Comparison of ENCODE assay signal across 9 cellular contexts in genomic region chr9:100427366-100428263, GRCh38. TPM values are rescaled to one million over a fixed set of nuclear protein-coding genes. Genes with fewer than 3 reads are reported as not detected.
DNase-seq lines count a peak whose midpoint lies in the region; ATAC-seq, FAIRE-seq and TF ChIP-seq lines count a peak whose summit lies in the region.
"Had no signal": no experiment of that assay in that cellular context is flagged by ENCODE, and none has a peak within 500 bp of the region (broad histone marks: within the 10 kb centered on the region; RNA-seq: fewer than 3 reads in every experiment).

No MANE protein-coding gene starts in this region.

- peaks cover 10% of the 10 kb centered on the region for H3K36me3 Mint-ChIP-seq in astrocyte (ENCODE audit: low read depth, unreplicated experiment)

- H3K4me3 Mint-ChIP-seq in astrocyte (ENCODE audit: unreplicated experiment), result peak overlapping the region; percentile 84

- H2AFZ ChIP-seq in astrocyte (ENCODE audit: low read depth, low read length), result no peak overlapping the region

- H3K4me3 ChIP-seq in BLaER1 (peak overlapping the region; percentile 88), astrocyte (ENCODE audit: insufficient read depth, low read depth, low read length) (peak overlapping the region; percentile 76), right cardiac atrium (ENCODE audit: low read length) (peak overlapping the region; percentile 100)

- TF ChIP-seq CTCF in astrocyte (IDR thresholded peaks at IDR 0.05; ENCODE audit: insufficient read depth, low read depth, low read length), result no peak

- no peaks in the 10 kb centered on the region for H3K27me3 Mint-ChIP-seq in astrocyte (ENCODE audit: low read depth, unreplicated experiment)

- intact Hi-C loops in right cardiac atrium (cut with DNase I) (no loop called here), posterior vena cava (cut with DNase I) (loop anchor here in 1 of 2 donors (5.0 kb wide), 1 partner anchor 75 kb away; the partner anchor contains the start of gene TEX10)

- peaks cover 41% of the 10 kb centered on the region for H3K4me1 Mint-ChIP-seq in astrocyte (ENCODE audit: low read depth, unreplicated experiment)

- peaks cover 25% of the 10 kb centered on the region for H3K4me1 ChIP-seq in BLaER1
- H3K4me1 ChIP-seq in astrocyte (ENCODE audit: insufficient read depth, low read length), result peaks cover 29% of the 10 kb centered on the region
- H3K4me1 ChIP-seq in right cardiac atrium (ENCODE audit: control insufficient read depth, insufficient read depth, low read length), result peaks cover 7% of the 10 kb centered on the region

- 5% methylated on average over 65 of the region's 65 CpGs for WGBS in right cardiac atrium

- peak overlapping the region; percentile 97 for H3K27ac Mint-ChIP-seq in astrocyte (ENCODE audit: unreplicated experiment)

- H3K9me3 Mint-ChIP-seq in astrocyte (ENCODE audit: unreplicated experiment), result no peaks in the 10 kb centered on the region

- H3K79me2 ChIP-seq in astrocyte (ENCODE audit: insufficient read depth, low read length), result peaks cover 47% of the 10 kb centered on the region

- H3K36me3 ChIP-seq in BLaER1 (0 out of 2 replicates have a peak, but pooled peaks cover 10% of the 10 kb centered on the region), astrocyte (ENCODE audit: insufficient read depth, low read length) (no peaks in the 10 kb centered on the region)

- H3K9ac ChIP-seq in BLaER1 (peak overlapping the region; percentile 90), astrocyte (ENCODE audit: low read length) (peak overlapping the region; percentile 94)

- no peak for FAIRE-seq in astrocyte (lab: Jason Lieb, UNC)
- FAIRE-seq: TTC549 had no signal

- peak overlapping the region; percentile 74 for H3K4me2 ChIP-seq in BLaER1
- H3K4me2 ChIP-seq in astrocyte (ENCODE audit: low read length), result peak overlapping the region; percentile 92

- H4K20me1 ChIP-seq in BLaER1, result peaks cover 15% of the 10 kb centered on the region; the same call in 1 of the 2 replicates
- peaks cover 11% of the 10 kb centered on the region for H4K20me1 ChIP-seq in astrocyte (ENCODE audit: insufficient read depth, low read length)

- ATAC-seq in GM19351 (IDR thresholded peaks at IDR 0.05; ENCODE audit: unreplicated experiment), result peak; percentile 49
- peak; percentile 67 for ATAC-seq in HG03432 (IDR thresholded peaks at IDR 0.05; ENCODE audit: unreplicated experiment)
- ATAC-seq in right cardiac atrium, result peak; percentile 55 to 62

- H3K27me3 ChIP-seq in BLaER1, result no peaks in the 10 kb centered on the region
- no peaks in the 10 kb centered on the region for H3K27me3 ChIP-seq in astrocyte (ENCODE audit: insufficient read depth, low read length)
- no peaks in the 10 kb centered on the region for H3K27me3 ChIP-seq in right cardiac atrium (ENCODE audit: control insufficient read depth, insufficient read depth)

- H3K9me3 ChIP-seq in BLaER1, result no peaks in the 10 kb centered on the region
- no peaks in the 10 kb centered on the region for H3K9me3 ChIP-seq in astrocyte (ENCODE audit: insufficient read depth, low read depth, low read length)
- no peaks in the 10 kb centered on the region for H3K9me3 ChIP-seq in right cardiac atrium (ENCODE audit: control insufficient read depth, low read length)

- DNase-seq in astrocyte (ENCODE audit: low read depth), result peak; percentile 75
- peak; percentile 55 to 75 (median 71) for DNase-seq in right cardiac atrium
- DNase-seq in posterior vena cava (ENCODE audit: low spot score), result peak; percentile 85
- no peak for DNase-seq in OCI-M2 (lab: John Stamatoyannopoulos, UW; ENCODE audit: unreplicated experiment)

- H3K27ac ChIP-seq in BLaER1, result peak overlapping the region; percentile 88
- peak overlapping the region; percentile 100 for H3K27ac ChIP-seq in astrocyte (ENCODE audit: low read depth, low read length)
- H3K27ac ChIP-seq in right cardiac atrium (ENCODE audit: low read length), result peak overlapping the region; percentile 80

TF ChIP-seq in PFSK-1, 5 proteins besides CTCF, POLR2A, EP300 and RAD21:
- TF ChIP-seq REST (IDR thresholded peaks at IDR 0.05; ENCODE audit: insufficient read depth in 1 of 2, low read depth in 2 of 2, low read length in 2 of 2) (no peak), TAF1 (IDR thresholded peaks at IDR 0.05; ENCODE audit: borderline replicate concordance, insufficient read depth, low read length) (peak; percentile 52; the same call in 1 of the 2 replicates)

RNA-seq across cellular contexts. Expression of gene MSANTD3, which starts 0.7 kb away (rescaled TPM):
- polyA plus RNA-seq in PFSK-1 (2012; ENCODE audit: insufficient read length, low read depth), result 38.0 TPM
- total RNA-seq in astrocyte (64.1 and 76.0 TPM in 2 replicates), right cardiac atrium (10 to 100 TPM; 19.7 to 26.7 (median 21.8) TPM), posterior vena cava (10 to 100 TPM; 26.4 to 59.4 TPM)
- polyA plus RNA-seq in right cardiac atrium, result 19.7 TPM

RNA-seq across cellular contexts. Expression of gene TMEFF1, which starts 45.3 kb away (rescaled TPM):
- polyA plus RNA-seq in PFSK-1 (2012; ENCODE audit: insufficient read length, low read depth), result 1.7 TPM
- total RNA-seq in astrocyte (10.3 and 14.8 TPM in 2 replicates), right cardiac atrium (under 1 TPM in 2 of 4 donors, not detected in 2; 0.15 to 0.34 TPM), posterior vena cava (1 to 10 TPM in 1 of 2 donors, under 1 TPM in 1; 0.37 to 1.5 TPM)
- 0.02 TPM for polyA plus RNA-seq in right cardiac atrium
